Comparison of ENCODE assay signal across 1 cellular context in the genomic region with DNA sequence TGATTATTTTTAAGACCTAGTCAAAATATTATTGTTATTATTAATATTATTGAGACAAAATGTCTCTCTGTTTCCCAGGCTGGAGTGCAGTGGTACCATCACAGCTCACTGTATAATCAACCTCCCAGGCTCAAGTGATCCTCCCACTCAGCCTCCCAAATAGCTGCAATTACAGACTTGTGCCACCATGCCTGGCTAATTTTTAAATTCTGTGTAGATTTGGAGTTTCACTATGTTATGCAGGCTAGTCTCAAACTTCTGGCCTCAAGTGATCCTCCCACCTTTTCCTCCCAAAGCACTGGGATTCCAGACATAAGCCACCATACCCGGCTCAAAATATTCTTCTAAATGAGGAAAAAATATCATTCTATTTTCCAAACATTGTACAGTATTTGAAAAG.
TF ChIP-seq lines count a peak whose summit lies in the region.

No MANE protein-coding gene starts in this region.

TF ChIP-seq in GM23338, 12 proteins besides CTCF, POLR2A, EP300 and RAD21 (continued from another document):
- TF ChIP-seq, protein P1, sequence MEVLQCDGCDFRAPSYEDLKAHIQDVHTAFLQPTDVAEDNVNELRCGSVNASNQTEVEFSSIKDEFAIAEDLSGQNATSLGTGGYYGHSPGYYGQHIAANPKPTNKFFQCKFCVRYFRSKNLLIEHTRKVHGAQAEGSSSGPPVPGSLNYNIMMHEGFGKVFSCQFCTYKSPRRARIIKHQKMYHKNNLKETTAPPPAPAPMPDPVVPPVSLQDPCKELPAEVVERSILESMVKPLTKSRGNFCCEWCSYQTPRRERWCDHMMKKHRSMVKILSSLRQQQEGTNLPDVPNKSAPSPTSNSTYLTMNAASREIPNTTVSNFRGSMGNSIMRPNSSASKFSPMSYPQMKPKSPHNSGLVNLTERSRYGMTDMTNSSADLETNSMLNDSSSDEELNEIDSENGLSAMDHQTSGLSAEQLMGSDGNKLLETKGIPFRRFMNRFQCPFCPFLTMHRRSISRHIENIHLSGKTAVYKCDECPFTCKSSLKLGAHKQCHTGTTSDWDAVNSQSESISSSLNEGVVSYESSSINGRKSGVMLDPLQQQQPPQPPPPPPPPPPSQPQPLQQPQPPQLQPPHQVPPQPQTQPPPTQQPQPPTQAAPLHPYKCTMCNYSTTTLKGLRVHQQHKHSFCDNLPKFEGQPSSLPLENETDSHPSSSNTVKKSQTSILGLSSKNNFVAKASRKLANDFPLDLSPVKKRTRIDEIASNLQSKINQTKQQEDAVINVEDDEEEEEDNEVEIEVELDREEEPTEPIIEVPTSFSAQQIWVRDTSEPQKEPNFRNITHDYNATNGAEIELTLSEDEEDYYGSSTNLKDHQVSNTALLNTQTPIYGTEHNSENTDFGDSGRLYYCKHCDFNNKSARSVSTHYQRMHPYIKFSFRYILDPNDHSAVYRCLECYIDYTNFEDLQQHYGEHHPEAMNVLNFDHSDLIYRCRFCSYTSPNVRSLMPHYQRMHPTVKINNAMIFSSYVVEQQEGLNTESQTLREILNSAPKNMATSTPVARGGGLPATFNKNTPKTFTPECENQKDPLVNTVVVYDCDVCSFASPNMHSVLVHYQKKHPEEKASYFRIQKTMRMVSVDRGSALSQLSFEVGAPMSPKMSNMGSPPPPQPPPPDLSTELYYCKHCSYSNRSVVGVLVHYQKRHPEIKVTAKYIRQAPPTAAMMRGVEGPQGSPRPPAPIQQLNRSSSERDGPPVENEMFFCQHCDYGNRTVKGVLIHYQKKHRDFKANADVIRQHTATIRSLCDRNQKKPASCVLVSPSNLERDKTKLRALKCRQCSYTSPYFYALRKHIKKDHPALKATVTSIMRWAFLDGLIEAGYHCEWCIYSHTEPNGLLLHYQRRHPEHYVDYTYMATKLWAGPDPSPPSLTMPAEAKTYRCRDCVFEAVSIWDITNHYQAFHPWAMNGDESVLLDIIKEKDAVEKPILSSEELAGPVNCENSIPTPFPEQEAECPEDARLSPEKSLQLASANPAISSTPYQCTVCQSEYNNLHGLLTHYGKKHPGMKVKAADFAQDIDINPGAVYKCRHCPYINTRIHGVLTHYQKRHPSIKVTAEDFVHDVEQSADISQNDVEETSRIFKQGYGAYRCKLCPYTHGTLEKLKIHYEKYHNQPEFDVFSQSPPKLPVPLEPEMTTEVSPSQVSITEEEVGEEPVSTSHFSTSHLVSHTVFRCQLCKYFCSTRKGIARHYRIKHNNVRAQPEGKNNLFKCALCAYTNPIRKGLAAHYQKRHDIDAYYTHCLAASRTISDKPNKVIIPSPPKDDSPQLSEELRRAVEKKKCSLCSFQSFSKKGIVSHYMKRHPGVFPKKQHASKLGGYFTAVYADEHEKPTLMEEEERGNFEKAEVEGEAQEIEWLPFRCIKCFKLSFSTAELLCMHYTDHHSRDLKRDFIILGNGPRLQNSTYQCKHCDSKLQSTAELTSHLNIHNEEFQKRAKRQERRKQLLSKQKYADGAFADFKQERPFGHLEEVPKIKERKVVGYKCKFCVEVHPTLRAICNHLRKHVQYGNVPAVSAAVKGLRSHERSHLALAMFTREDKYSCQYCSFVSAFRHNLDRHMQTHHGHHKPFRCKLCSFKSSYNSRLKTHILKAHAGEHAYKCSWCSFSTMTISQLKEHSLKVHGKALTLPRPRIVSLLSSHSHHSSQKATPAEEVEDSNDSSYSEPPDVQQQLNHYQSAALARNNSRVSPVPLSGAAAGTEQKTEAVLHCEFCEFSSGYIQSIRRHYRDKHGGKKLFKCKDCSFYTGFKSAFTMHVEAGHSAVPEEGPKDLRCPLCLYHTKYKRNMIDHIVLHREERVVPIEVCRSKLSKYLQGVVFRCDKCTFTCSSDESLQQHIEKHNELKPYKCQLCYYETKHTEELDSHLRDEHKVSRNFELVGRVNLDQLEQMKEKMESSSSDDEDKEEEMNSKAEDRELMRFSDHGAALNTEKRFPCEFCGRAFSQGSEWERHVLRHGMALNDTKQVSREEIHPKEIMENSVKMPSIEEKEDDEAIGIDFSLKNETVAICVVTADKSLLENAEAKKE (CRISPR knock-in tag; IDR thresholded peaks at IDR 0.05) = no peak
- TF ChIP-seq POLR2AphosphoS5 (IDR thresholded peaks at IDR 0.05; ENCODE audit: low read depth) (no peak), CREB1 (CRISPR knock-in tag; IDR thresholded peaks at IDR 0.05; ENCODE audit: low read depth) (no peak), ETS1 (IDR thresholded peaks at IDR 0.05) (no peak), STAT1 (IDR thresholded peaks at IDR 0.05; ENCODE audit: unreplicated experiment) (no peak), JUNB (IDR thresholded peaks at IDR 0.05; ENCODE audit: unreplicated experiment) (no peak), EZH2phosphoT487 (IDR thresholded peaks at IDR 0.05; ENCODE audit: unreplicated experiment) (no peak), ZNF331 (CRISPR knock-in tag; IDR thresholded peaks at IDR 0.05; ENCODE audit: low read depth) (no peak)
- TF ChIP-seq, protein P2, sequence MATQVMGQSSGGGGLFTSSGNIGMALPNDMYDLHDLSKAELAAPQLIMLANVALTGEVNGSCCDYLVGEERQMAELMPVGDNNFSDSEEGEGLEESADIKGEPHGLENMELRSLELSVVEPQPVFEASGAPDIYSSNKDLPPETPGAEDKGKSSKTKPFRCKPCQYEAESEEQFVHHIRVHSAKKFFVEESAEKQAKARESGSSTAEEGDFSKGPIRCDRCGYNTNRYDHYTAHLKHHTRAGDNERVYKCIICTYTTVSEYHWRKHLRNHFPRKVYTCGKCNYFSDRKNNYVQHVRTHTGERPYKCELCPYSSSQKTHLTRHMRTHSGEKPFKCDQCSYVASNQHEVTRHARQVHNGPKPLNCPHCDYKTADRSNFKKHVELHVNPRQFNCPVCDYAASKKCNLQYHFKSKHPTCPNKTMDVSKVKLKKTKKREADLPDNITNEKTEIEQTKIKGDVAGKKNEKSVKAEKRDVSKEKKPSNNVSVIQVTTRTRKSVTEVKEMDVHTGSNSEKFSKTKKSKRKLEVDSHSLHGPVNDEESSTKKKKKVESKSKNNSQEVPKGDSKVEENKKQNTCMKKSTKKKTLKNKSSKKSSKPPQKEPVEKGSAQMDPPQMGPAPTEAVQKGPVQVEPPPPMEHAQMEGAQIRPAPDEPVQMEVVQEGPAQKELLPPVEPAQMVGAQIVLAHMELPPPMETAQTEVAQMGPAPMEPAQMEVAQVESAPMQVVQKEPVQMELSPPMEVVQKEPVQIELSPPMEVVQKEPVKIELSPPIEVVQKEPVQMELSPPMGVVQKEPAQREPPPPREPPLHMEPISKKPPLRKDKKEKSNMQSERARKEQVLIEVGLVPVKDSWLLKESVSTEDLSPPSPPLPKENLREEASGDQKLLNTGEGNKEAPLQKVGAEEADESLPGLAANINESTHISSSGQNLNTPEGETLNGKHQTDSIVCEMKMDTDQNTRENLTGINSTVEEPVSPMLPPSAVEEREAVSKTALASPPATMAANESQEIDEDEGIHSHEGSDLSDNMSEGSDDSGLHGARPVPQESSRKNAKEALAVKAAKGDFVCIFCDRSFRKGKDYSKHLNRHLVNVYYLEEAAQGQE (IDR thresholded peaks at IDR 0.05; ENCODE audit: unreplicated experiment) = no peak
